ENCODE assay signal across 8 cellular contexts in the genomic region with DNA sequence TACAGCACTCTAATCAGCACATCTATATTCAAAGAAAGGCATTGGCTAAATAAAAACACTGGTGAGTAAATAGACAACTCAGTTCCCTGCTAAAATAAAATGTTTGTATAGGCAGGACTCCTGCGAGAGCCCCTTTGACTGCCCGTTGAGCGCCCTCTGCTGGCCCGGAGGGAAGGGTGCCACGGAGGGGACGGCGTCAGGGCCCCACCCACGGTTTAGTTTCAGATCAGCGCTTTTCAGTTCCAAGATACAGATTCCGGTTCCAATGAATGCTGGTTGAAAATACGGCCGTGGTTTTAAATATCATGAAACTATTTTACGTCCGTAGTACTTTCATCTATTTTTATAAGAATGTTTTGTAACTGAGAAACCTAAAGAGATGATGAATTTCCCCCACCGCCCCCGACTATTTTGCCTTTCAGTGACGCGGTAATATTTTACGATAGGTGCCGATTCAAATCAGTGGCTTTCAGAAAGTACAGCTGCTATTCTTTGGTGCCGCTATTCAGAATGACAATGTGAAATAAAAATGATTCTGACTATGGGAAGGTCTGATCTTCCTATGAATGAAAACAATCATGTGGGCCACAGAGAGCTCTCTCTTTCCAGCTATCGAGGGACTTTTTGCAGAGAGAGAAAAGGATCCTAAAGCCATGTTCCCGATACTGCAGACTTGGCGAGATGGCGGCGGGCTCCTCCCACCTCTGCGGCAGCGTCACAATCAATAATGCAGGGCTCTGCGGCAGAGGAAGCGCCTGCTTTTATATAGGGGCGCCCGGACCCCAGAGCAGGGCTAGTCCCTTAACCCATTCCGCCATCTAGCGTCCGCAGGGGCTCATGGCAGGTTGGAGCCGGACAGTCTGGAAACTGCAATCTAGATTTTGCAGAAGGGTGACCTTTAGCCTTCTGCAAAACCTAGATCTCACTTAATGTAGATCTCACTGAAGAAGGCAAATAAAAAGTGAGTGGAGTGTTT. TPM values are rescaled to one million over a fixed set of nuclear protein-coding genes. Genes with fewer than 3 reads are reported as not detected.
DNase-seq lines count a peak whose midpoint lies in the region; ATAC-seq and TF ChIP-seq lines count a peak whose summit lies in the region.

No MANE protein-coding gene starts in this region.

- no peaks in the 10 kb centered on the region for H3K79me2 ChIP-seq in SK-N-SH (ENCODE audit: insufficient read depth)
- H3K79me2 ChIP-seq in osteoblast (ENCODE audit: insufficient read depth, low read length): no peaks in the 10 kb centered on the region

- peak; percentile 97 for TF ChIP-seq RAD21 in SK-N-SH (IDR thresholded peaks at IDR 0.05; ENCODE audit: low read length)

- peak overlapping the region; percentile 69 for H3K4me2 ChIP-seq in SK-N-SH
- peak overlapping the region; percentile 98 for H3K4me2 ChIP-seq in osteoblast (ENCODE audit: insufficient read depth, low read length)

- H3K9me2 ChIP-seq in SK-N-SH: no peaks in the 10 kb centered on the region

- no peak for TF ChIP-seq EP300 in SK-N-SH (IDR thresholded peaks at IDR 0.05; ENCODE audit: borderline replicate concordance in 1 of 2, low read depth in 1 of 2, low read length in 1 of 2)

- H2AFZ ChIP-seq in SK-N-SH (ENCODE audit: low read depth) (peak overlapping the region; percentile 96), osteoblast (ENCODE audit: low read length) (peak overlapping the region; percentile 86)

- TF ChIP-seq CTCF in SK-N-SH (IDR thresholded peaks at IDR 0.05) (peak; percentile 98), glutamatergic neuron (IDR thresholded peaks at IDR 0.05; ENCODE audit: partially characterized antibody, unreplicated experiment) (peak; percentile 80), osteoblast (IDR thresholded peaks at IDR 0.05; ENCODE audit: extremely low read depth, low read depth, low read length) (peak; percentile 97), thoracic aorta (IDR thresholded peaks at IDR 0.05) (peak; percentile 90)

- peaks cover 6 to 17% of the 10 kb centered on the region in 2 experiments for H3K4me1 ChIP-seq in SK-N-SH (ENCODE audit: control insufficient read depth in 1 of 2, insufficient read depth in 2 of 2, low read depth in 1 of 2, low read length in 1 of 2)
- H3K4me1 ChIP-seq in osteoblast (ENCODE audit: insufficient read depth, low read length): peaks cover 53% of the 10 kb centered on the region
- peaks cover 2 to 11% of the 10 kb centered on the region in 2 donors for H3K4me1 ChIP-seq in thoracic aorta (ENCODE audit: control insufficient read depth in 1 of 2, low read depth in 2 of 2)

- no peaks in the 10 kb centered on the region for H3K36me3 Mint-ChIP-seq in activated naive CD4-positive, alpha-beta T cell treated with anti-CD3 and anti-CD28 coated beads, Interleukin-2, amount 50 U/mL, for 72 hours
- H3K36me3 Mint-ChIP-seq in glutamatergic neuron (ENCODE audit: unreplicated experiment): no peaks in the 10 kb centered on the region

- H3K9ac ChIP-seq in SK-N-SH: peak overlapping the region; percentile 89

- H3K27ac ChIP-seq in SK-N-SH (ENCODE audit: low read depth in 2 of 2, low read length in 1 of 2) (peak overlapping the region; percentile 96), osteoblast (ENCODE audit: low read depth, low read length) (peak overlapping the region; percentile 100), thoracic aorta (peak overlapping the region; percentile 53 to 69)

- DNase-seq in NCI-H1092 (lab: John Stamatoyannopoulos, UW): peak; percentile 88
- DNase-seq in SK-N-SH: peak; percentile 93
- DNase-seq in activated naive CD4-positive, alpha-beta T cell treated with anti-CD3 and anti-CD28 coated beads, Interleukin-2, amount 50 U/mL, for 72 hours (ENCODE audit: low spot score in 2 of 2): peak; percentile 85 to 97
- DNase-seq in glutamatergic neuron: peak; percentile 98
- DNase-seq in osteoblast (ENCODE audit: insufficient read length, low spot score, missing footprints): peak; percentile 86
- peak; percentile 51 for DNase-seq in thoracic aorta (ENCODE audit: low spot score)

- peak overlapping the region; percentile 95 for H3K4me3 Mint-ChIP-seq in glutamatergic neuron (ENCODE audit: unreplicated experiment)

- peak overlapping the region; percentile 96 to 98 for H3K27ac Mint-ChIP-seq in activated naive CD4-positive, alpha-beta T cell treated with anti-CD3 and anti-CD28 coated beads, Interleukin-2, amount 50 U/mL, for 72 hours
- peak overlapping the region; percentile 99 for H3K27ac Mint-ChIP-seq in glutamatergic neuron (ENCODE audit: unreplicated experiment)

- under 1% methylated on average over 36 of the region's 36 CpGs for WGBS in SK-N-SH (ENCODE audit: low lambda C conversion rate)

- no peaks in the 10 kb centered on the region for H3K27me3 Mint-ChIP-seq in glutamatergic neuron (ENCODE audit: unreplicated experiment)

- no peaks in the 10 kb centered on the region for H3K9me3 ChIP-seq in SK-N-SH
- H3K9me3 ChIP-seq in osteoblast (ENCODE audit: low read depth, low read length): no peaks in the 10 kb centered on the region
- H3K9me3 ChIP-seq in thoracic aorta: no peaks in the 10 kb centered on the region

- ATAC-seq in HG02623 (IDR thresholded peaks at IDR 0.05; ENCODE audit: unreplicated experiment) (peak; percentile 90), thoracic aorta (ENCODE audit: insufficient number of reproducible peaks, low FRiP score, low read depth) (peak; percentile 76)
- ATAC-seq in activated naive CD4-positive, alpha-beta T cell treated with anti-CD3 and anti-CD28 coated beads, Interleukin-2, amount 50 U/mL, for 72 hours: peak; percentile 89 to 94

- H3K36me3 ChIP-seq in SK-N-SH (replicated peaks in 1 of 2; ENCODE audit: control insufficient read depth in 1 of 2, insufficient read depth in 2 of 2, low read length in 1 of 2): no peaks in the 10 kb centered on the region
- no peaks in the 10 kb centered on the region for H3K36me3 ChIP-seq in osteoblast (ENCODE audit: insufficient read depth, low read length)
- no peaks in the 10 kb centered on the region for H3K36me3 ChIP-seq in thoracic aorta

- peaks cover 16% of the 10 kb centered on the region for H3K4me1 Mint-ChIP-seq in glutamatergic neuron (ENCODE audit: low read depth, unreplicated experiment)

- peaks cover 23% of the 10 kb centered on the region for H3F3A ChIP-seq in SK-N-SH (replicated peaks; ENCODE audit: insufficient read depth)

- POLR2A ChIA-PET in SK-N-SH (lab: Yijun Ruan, JAX): interaction anchor here (0.7 to 1.0 kb wide), 2 partner anchors 333 to 785 kb away, joined by 3 read pairs; no protein-coding TSS in a partner anchor

- peak overlapping the region; percentile 70 for H3K4me3 ChIP-seq in GM08714 (ENCODE audit: low read length)
- peak overlapping the region; percentile 68 to 76 for H3K4me3 ChIP-seq in SK-N-SH (ENCODE audit: low read depth in 2 of 2, low read length in 1 of 2)
- H3K4me3 ChIP-seq in osteoblast (ENCODE audit: insufficient read depth, low read length): peak overlapping the region; percentile 82
- peak overlapping the region; percentile 75 for H3K4me3 ChIP-seq in thoracic aorta

- CTCF ChIA-PET in SK-N-SH (lab: Yijun Ruan, JAX): interaction anchor here (0.6 to 6.1 kb wide), 66 partner anchors 8 to 1556 kb away, joined by 3 to 65 read pairs (median 4); a partner anchor contains a TSS

- peaks cover 0 to 8% of the 10 kb centered on the region in 2 donors for H3K9me3 Mint-ChIP-seq in activated naive CD4-positive, alpha-beta T cell treated with anti-CD3 and anti-CD28 coated beads, Interleukin-2, amount 50 U/mL, for 72 hours
- H3K9me3 Mint-ChIP-seq in glutamatergic neuron (ENCODE audit: unreplicated experiment): peaks cover 4% of the 10 kb centered on the region

- H4K20me1 ChIP-seq in SK-N-SH (ENCODE audit: insufficient read depth) (no peaks in the 10 kb centered on the region), osteoblast (ENCODE audit: insufficient read depth, low read length) (no peaks in the 10 kb centered on the region)

- H3K27me3 ChIP-seq in SK-N-SH (ENCODE audit: insufficient read depth): no peaks in the 10 kb centered on the region
- H3K27me3 ChIP-seq in osteoblast (ENCODE audit: insufficient read depth, low read length): no peaks in the 10 kb centered on the region
- no peaks in the 10 kb centered on the region for H3K27me3 ChIP-seq in thoracic aorta (replicated peaks; ENCODE audit: insufficient read depth)

TF ChIP-seq in SK-N-SH, 30 proteins besides CTCF, POLR2A, EP300 and RAD21 (continues in another document):
- TF ChIP-seq TAF1 (IDR thresholded peaks at IDR 0.05; ENCODE audit: borderline replicate concordance, low read depth, low read length) (peak; percentile 53; the same call in 1 of the 2 replicates), SMC3 (IDR thresholded peaks at IDR 0.05; ENCODE audit: low read depth, low read length) (peak; percentile 95), RCOR1 (IDR thresholded peaks at IDR 0.05; ENCODE audit: low read length) (no peak; the same call in 1 of the 2 replicates)

RNA-seq across cellular contexts. Expression of a gene that starts 10.6 kb away (rescaled TPM):
- polyA plus RNA-seq in SK-N-SH (2012; rRNA removed): not detected in 2 replicates
- not detected in 2 replicates for polyA plus RNA-seq in SK-N-SH (2012; cell fraction: cytosol; rRNA removed)
- polyA plus RNA-seq in SK-N-SH (2012; cell fraction: nucleus; rRNA removed): not detected in 2 replicates
- not detected for total RNA-seq in activated naive CD4-positive, alpha-beta T cell treated with anti-CD3 and anti-CD28 coated beads, Interleukin-2, amount 50 U/mL, for 72 hours
- total RNA-seq in glutamatergic neuron (ENCODE audit: unreplicated experiment) (not detected), osteoblast (6.8 and 6.9 TPM in 2 replicates), thoracic aorta (not detected)

RNA-seq across cellular contexts. Expression of a gene that starts 44.0 kb away (rescaled TPM):
- polyA plus RNA-seq in SK-N-SH (2012; rRNA removed): 11.9 and 14.6 TPM in 2 replicates
- 9.9 and 10.9 TPM in 2 replicates for polyA plus RNA-seq in SK-N-SH (2012; cell fraction: cytosol; rRNA removed)
- 22.4 and 46.4 TPM in 2 replicates for polyA plus RNA-seq in SK-N-SH (2012; cell fraction: nucleus; rRNA removed)
- total RNA-seq in activated naive CD4-positive, alpha-beta T cell treated with anti-CD3 and anti-CD28 coated beads, Interleukin-2, amount 50 U/mL, for 72 hours: 10 to 100 TPM; 16.4 to 26.9 TPM
- total RNA-seq in glutamatergic neuron (ENCODE audit: unreplicated experiment) (18.4 TPM), osteoblast (49.6 and 49.8 TPM in 2 replicates), thoracic aorta (10 to 100 TPM; 27.3 to 33.4 TPM)

RNA-seq across cellular contexts. Expression of a gene that starts 44.1 kb away (rescaled TPM):
- polyA plus RNA-seq in SK-N-SH (2012; rRNA removed): 15.9 and 20.6 TPM in 2 replicates
- 18.5 and 21.2 TPM in 2 replicates for polyA plus RNA-seq in SK-N-SH (2012; cell fraction: cytosol; rRNA removed)
- polyA plus RNA-seq in SK-N-SH (2012; cell fraction: nucleus; rRNA removed): 6.7 and 7.1 TPM in 2 replicates
- 1 to 10 TPM; 1.3 to 6.3 TPM for total RNA-seq in activated naive CD4-positive, alpha-beta T cell treated with anti-CD3 and anti-CD28 coated beads, Interleukin-2, amount 50 U/mL, for 72 hours
- 20.3 TPM for total RNA-seq in glutamatergic neuron (ENCODE audit: unreplicated experiment)
- total RNA-seq in osteoblast: 11.6 and 17.4 TPM in 2 replicates
- total RNA-seq in thoracic aorta: 10 to 100 TPM; 11.3 to 23.7 TPM

Comparison
In these comparisons a context has a peak if more than half of its experiments do, and no peak if none do; other contexts are left out.
1. Peak in every context shown above with its lines: DNase-seq, ATAC-seq, H3K4me3 ChIP-seq and H3K27ac ChIP-seq.